Comparison of ENCODE assay signal across 8 cellular contexts in genomic region chr1:117654485-117655219, GRCh38. TPM values are rescaled to one million over a fixed set of nuclear protein-coding genes. Genes with fewer than 3 reads are reported as not detected.
A peak's percentile ranks its signal among the peaks of the same experiment; 100 is the strongest.
DNase-seq lines count a peak whose midpoint lies in the region; ATAC-seq, FAIRE-seq and TF ChIP-seq lines count a peak whose summit lies in the region.
"Had no signal": no experiment of that assay in that cellular context is flagged by ENCODE, and none has a peak within 500 bp of the region (broad histone marks: within the 10 kb centered on the region; RNA-seq: fewer than 3 reads in every experiment).

No MANE protein-coding gene starts in this region.

- ATAC-seq in GM18873 (IDR thresholded peaks at IDR 0.05; ENCODE audit: low FRiP score, unreplicated experiment) (peak; percentile 84), HG02642 (IDR thresholded peaks at IDR 0.05; ENCODE audit: poor library complexity, unreplicated experiment) (peak; percentile 75), HepG2 (peak; percentile 42)

- POLR2A ChIA-PET in HepG2 (lab: Yijun Ruan, JAX) = no interaction called here

- no TSS peak for BruUV-seq in HepG2 (replicated peaks; lab: Mats Ljungman, UMichigan)

- no peak overlapping the region for H2AFZ ChIP-seq in HepG2 (ENCODE audit: low read length)

- TF ChIP-seq POLR2A in HepG2 (IDR thresholded peaks at IDR 0.05; ENCODE audit: insufficient read depth in 1 of 2, low read depth in 2 of 2, low read length in 2 of 2) = no peak

- no peak overlapping the region for H3K4me3 ChIP-seq in HepG2 (replicated peaks in 1 of 3; ENCODE audit: insufficient read depth in 1 of 3, low read depth in 2 of 3, low read length in 3 of 3)
- H3K4me3 ChIP-seq: heart right ventricle had no signal

- H3K9ac ChIP-seq in HepG2 (ENCODE audit: insufficient read depth, low read depth, low read length) = no peak overlapping the region

- H3K4me1 Mint-ChIP-seq in endothelial cell (ENCODE audit: unreplicated experiment) = peaks cover 4% of the 10 kb centered on the region

- WGBS in HepG2 (ENCODE audit: low lambda C conversion rate) = 23% methylated on average over 5 of the region's 6 CpGs

- H3K9me3 ChIP-seq in HepG2 (ENCODE audit: low read length) = no peaks in the 10 kb centered on the region
- H3K9me3 ChIP-seq: heart right ventricle had no signal

- no peaks in the 10 kb centered on the region for H3K36me3 ChIP-seq in HepG2 (replicated peaks in 1 of 2; ENCODE audit: control insufficient read depth in 1 of 2, insufficient read depth in 2 of 2, low read length in 2 of 2)
- H3K36me3 ChIP-seq: heart right ventricle had no signal

- H3K9me3 Mint-ChIP-seq in endothelial cell (ENCODE audit: unreplicated experiment) = no peaks in the 10 kb centered on the region

- H3K4me2 ChIP-seq in HepG2 (ENCODE audit: low read depth, low read length) = peak overlapping the region; percentile 37

- peak; percentile 8 for FAIRE-seq in HepG2 (lab: Jason Lieb, UNC)

- intact Hi-C loops in HepG2 (cut with micrococcal nuclease; ENCODE audit: unreplicated experiment) = loop anchor here (2.0 kb wide), 1 partner anchor 16 kb away; no protein-coding TSS in a partner anchor

- TF ChIP-seq EP300 in HepG2 (IDR thresholded peaks at IDR 0.05; ENCODE audit: low read depth in 2 of 2, low read length in 2 of 2) (no peak), HepG2 (CRISPR knock-in tag; IDR thresholded peaks at IDR 0.05; ENCODE audit: borderline replicate concordance) (no peak)

- DNase-seq in NCI-H510A treated with DMSO at 0.1 percent for 48 hours (lab: John Stamatoyannopoulos, UW) (peak; percentile 25), HepG2 (ENCODE audit: low spot score) (peak; percentile 8), NCI-H1694 treated with DMSO at 0.1 percent for 48 hours (lab: John Stamatoyannopoulos, UW) (no peak), HPDE6-E6E7 (ENCODE audit: extremely low spot score) (no peak), endothelial cell (ENCODE audit: low spot score) (no peak)

- no peaks in the 10 kb centered on the region for H3K79me2 ChIP-seq in HepG2 (ENCODE audit: insufficient read depth, low read length)

- no peak overlapping the region for H3K27ac ChIP-seq in HepG2 (ENCODE audit: extremely low read length, insufficient read depth, low read length)

- H3K27me3 Mint-ChIP-seq in endothelial cell (ENCODE audit: unreplicated experiment) = peaks cover 2% of the 10 kb centered on the region

- TF ChIP-seq CTCF in HepG2 (CRISPR knock-in tag; IDR thresholded peaks at IDR 0.05) (no peak), endothelial cell (IDR thresholded peaks at IDR 0.05; ENCODE audit: unreplicated experiment) (no peak)

- H3K27ac Mint-ChIP-seq in endothelial cell (ENCODE audit: unreplicated experiment) = no peak overlapping the region

- no peak overlapping the region for H3K4me3 Mint-ChIP-seq in endothelial cell (ENCODE audit: unreplicated experiment)

- no peak for TF ChIP-seq RAD21 in HepG2 (CRISPR knock-in tag; IDR thresholded peaks at IDR 0.05)

- in situ Hi-C loops in HepG2 (cut with HindIII; ENCODE audit: extremely low pct_ligation_motif_present, low pct_unique_long_range_greater_than_20kb) = no loop called here

- CTCF ChIA-PET in HepG2 (lab: Yijun Ruan, JAX; ENCODE audit: low intra/inter-chr PET ratio, low total read pairs) = no interaction called here

- peaks cover 39% of the 10 kb centered on the region for H3K4me1 ChIP-seq in HepG2 (ENCODE audit: insufficient read depth, low read length)

- H3K27me3 ChIP-seq in HepG2 (ENCODE audit: control insufficient read depth in 1 of 2, insufficient read depth in 2 of 2, low read length in 2 of 2) = peaks cover 1 to 10% of the 10 kb centered on the region in 2 experiments; a peak in 3 of 5 replicates
- H3K27me3 ChIP-seq: heart right ventricle had no signal

- H4K20me1 ChIP-seq in HepG2 (ENCODE audit: insufficient read depth, low read length) = no peaks in the 10 kb centered on the region

- H3K36me3 Mint-ChIP-seq in endothelial cell (ENCODE audit: low read depth, unreplicated experiment) = no peaks in the 10 kb centered on the region

TF ChIP-seq in HepG2, 621 proteins besides CTCF, POLR2A, EP300 and RAD21:
- TF ChIP-seq CBX1 (IDR thresholded peaks at IDR 0.05; ENCODE audit: low read depth) (no peak), ZNF251 (CRISPR knock-in tag; IDR thresholded peaks at IDR 0.05) (no peak), ELF1 (CRISPR knock-in tag; IDR thresholded peaks at IDR 0.05) (no peak), SCMH1 (CRISPR knock-in tag; IDR thresholded peaks at IDR 0.05; ENCODE audit: borderline replicate concordance) (no peak), PAXIP1 (CRISPR knock-in tag; conservative IDR thresholded peaks at IDR 0.05) (0 out of 2 replicates have a peak, but pooled peaks have one; percentile 14), ZSCAN29 (CRISPR knock-in tag; conservative IDR thresholded peaks at IDR 0.05) (peak; percentile 49; the same call in 1 of the 2 replicates), GATAD1 (CRISPR knock-in tag; IDR thresholded peaks at IDR 0.05) (no peak)

RNA-seq across cellular contexts. Expression of gene TENT5C, which starts 48.8 kb away (rescaled TPM):
- total RNA-seq in HepG2 (2016; rRNA removed; fragmentation: Illumina TruSeq; extraction: Trizol) (0.02 and 0.04 TPM in 2 replicates), endothelial cell (ENCODE audit: unreplicated experiment) (0.05 TPM)
- total RNA-seq in HepG2 (2016; cell fraction: cytosol; rRNA removed; fragmentation: Illumina TruSeq; extraction: Trizol; ENCODE audit: low read depth) = not detected in 2 replicates
- 0.04 TPM in 1 of 2 replicates, not detected in the other for total RNA-seq in HepG2 (2016; cell fraction: insoluble cytoplasmic fraction; rRNA removed; fragmentation: Illumina TruSeq; extraction: Trizol)
- total RNA-seq in HepG2 (2016; cell fraction: membrane; rRNA removed; fragmentation: Illumina TruSeq; extraction: Trizol) = 0.03 TPM in 1 of 2 replicates, not detected in the other
- 0.06 TPM in 1 of 2 replicates, not detected in the other for total RNA-seq in HepG2 (2016; cell fraction: nucleus; rRNA removed; fragmentation: Illumina TruSeq; extraction: Trizol)
- 0.30 and 0.38 TPM in 2 replicates for polyA plus RNA-seq in HepG2 (2011; rRNA removed)
- polyA plus RNA-seq in HepG2 (2011; cell fraction: cytosol; rRNA removed) = 0.28 and 0.33 TPM in 2 replicates
- 0.26 and 0.35 TPM in 2 replicates for polyA plus RNA-seq in HepG2 (2011; cell fraction: nucleus; rRNA removed)
- polyA plus RNA-seq in HepG2 (2012) = 0.05 and 0.21 TPM in 2 replicates
- not detected in 2 replicates for polyA plus RNA-seq in HepG2 (2016; cell fraction: cytosol; fragmentation: Illumina TruSeq; extraction: Trizol; ENCODE audit: low read depth)
- polyA plus RNA-seq in HepG2 (2016; cell fraction: insoluble cytoplasmic fraction; fragmentation: Illumina TruSeq; extraction: Trizol; ENCODE audit: low read depth) = 0.03 and 0.04 TPM in 2 replicates
- polyA plus RNA-seq in HepG2 (2016; cell fraction: membrane; fragmentation: Illumina TruSeq; extraction: Trizol; ENCODE audit: low read depth) = not detected in 2 replicates
- polyA plus RNA-seq in HepG2 (2016; cell fraction: nucleus; fragmentation: Illumina TruSeq; extraction: Trizol; ENCODE audit: insufficient read depth, low read depth) = not detected in 2 replicates
- 1.3 and 2.5 TPM in 2 replicates for polyA minus RNA-seq in HepG2 (2011; rRNA and poly(A)+ RNA removed; ENCODE audit: low replicate concordance)
- 0.88 and 0.99 TPM in 2 replicates for polyA minus RNA-seq in HepG2 (2011; cell fraction: cytosol; rRNA and poly(A)+ RNA removed)
- polyA minus RNA-seq in HepG2 (2011; cell fraction: nucleus; rRNA and poly(A)+ RNA removed) = 1.3 and 1.4 TPM in 2 replicates

Comparison
In these comparisons a context has a peak if more than half of its experiments do, and no peak if none do; other contexts are left out.
1. DNase-seq: peak in NCI-H510A treated with DMSO at 0.1 percent for 48 hours (single experiment) and HepG2 (single experiment); none in NCI-H1694 treated with DMSO at 0.1 percent for 48 hours (single experiment), HPDE6-E6E7 (single experiment) and endothelial cell (single experiment).
2. Peak in every context shown above with its lines, with median percentiles within 50 percentile points of each other: ATAC-seq.